Comparison of ENCODE assay signal across 8 cellular contexts in the genomic region with DNA sequence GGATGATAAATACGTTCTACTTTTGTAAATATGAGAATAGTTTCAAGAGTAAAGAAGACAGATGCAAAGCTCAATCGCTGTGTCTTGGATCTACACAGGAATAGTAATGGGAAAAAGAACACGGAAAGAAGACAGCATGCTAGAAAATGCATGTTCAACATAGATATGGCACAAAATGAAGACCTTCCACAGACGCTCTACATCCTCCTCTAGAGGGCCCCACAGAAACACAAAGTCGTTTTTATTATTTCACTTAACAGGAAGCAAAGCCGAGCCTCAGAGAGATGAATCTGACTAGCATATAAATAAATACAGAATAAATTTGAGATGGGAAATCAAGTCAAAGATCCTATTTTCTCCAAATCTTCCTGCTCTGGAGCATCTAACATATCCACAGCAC.
DNase-seq lines count a peak whose midpoint lies in the region; ATAC-seq and TF ChIP-seq lines count a peak whose summit lies in the region.

No MANE protein-coding gene starts in this region.

- TF ChIP-seq POLR2A in testis (IDR thresholded peaks at IDR 0.05), result no peak

- no peaks in the 10 kb centered on the region for H3K9me3 Mint-ChIP-seq in Caco-2 (ENCODE audit: unreplicated experiment)

- TF ChIP-seq CTCF in Caco-2 (IDR thresholded peaks at IDR 0.05; ENCODE audit: insufficient read depth in 1 of 2, low read depth in 1 of 2, low read length in 1 of 2, severe bottlenecking in 1 of 2, unreplicated experiment in 1 of 2) (peak; percentile 42 to 56), GM20000 (IDR thresholded peaks at IDR 0.05; ENCODE audit: extremely low read depth, missing control alignments) (peak; percentile 33), testis (IDR thresholded peaks at IDR 0.05) (no peak)

- DNase-seq in Caco-2 (no peak), GM20000 (ENCODE audit: low spot score) (peak; percentile 32), NCI-H226 (peak; percentile 29), fibroblast of peridontal ligament (ENCODE audit: extremely low read depth) (peak; percentile 50), testis (no peak)
- no peak for DNase-seq in stimulated activated naive CD4-positive, alpha-beta T cell (lab: John Stamatoyannopoulos, UW)

- CTCF ChIA-PET in Caco-2 (lab: Charles Lee), result interaction anchor here (0.6 kb wide), 1 partner anchor 1089 kb away, joined by 4 read pairs; no protein-coding TSS in a partner anchor

- no peaks in the 10 kb centered on the region for H3K27me3 Mint-ChIP-seq in Caco-2 (ENCODE audit: insufficient read depth, unreplicated experiment)

- H3K4me1 ChIP-seq in Caco-2 (peaks cover 16% of the 10 kb centered on the region), testis (peaks cover under 1% of the 10 kb centered on the region)

- H3K4me3 Mint-ChIP-seq in Caco-2 (ENCODE audit: unreplicated experiment), result no peak overlapping the region

- no peaks in the 10 kb centered on the region for H3K9me3 ChIP-seq in Caco-2
- H3K9me3 ChIP-seq in testis, result no peaks in the 10 kb centered on the region

- peaks cover 13% of the 10 kb centered on the region for H3K4me1 Mint-ChIP-seq in Caco-2 (ENCODE audit: low read depth, unreplicated experiment)

- BruUV-seq in Caco-2 (replicated peaks; lab: Mats Ljungman, UMichigan), result no TSS peak

- no peak overlapping the region for H3K27ac ChIP-seq in testis

- no peaks in the 10 kb centered on the region for H3K36me3 ChIP-seq in Caco-2 (ENCODE audit: control insufficient read depth, insufficient read depth, low read length)
- no peaks in the 10 kb centered on the region for H3K36me3 ChIP-seq in testis (ENCODE audit: low read depth, missing control alignments)

- no peak overlapping the region for H3K27ac Mint-ChIP-seq in Caco-2 (ENCODE audit: unreplicated experiment)

- ATAC-seq in HG03439 (IDR thresholded peaks at IDR 0.05; ENCODE audit: unreplicated experiment) (no peak), GM18861 (IDR thresholded peaks at IDR 0.05; ENCODE audit: unreplicated experiment) (no peak)

- no peak overlapping the region for H3K4me3 ChIP-seq in Caco-2 (ENCODE audit: low read depth, low read length)
- H3K4me3 ChIP-seq in testis, result no peak overlapping the region

- no peaks in the 10 kb centered on the region for H3K36me3 Mint-ChIP-seq in Caco-2 (ENCODE audit: insufficient read depth, unreplicated experiment)

- intact Hi-C loops in Caco-2 (cut with micrococcal nuclease; ENCODE audit: unreplicated experiment), result loop anchor here (1.0 kb wide), 1 partner anchor 116 kb away; no protein-coding TSS in a partner anchor
- intact Hi-C loops in testis (cut with DNase I; ENCODE audit: low total_unique reads), result no loop called here

- POLR2A ChIA-PET in Caco-2 (lab: Charles Lee), result no interaction called here

- H3K27me3 ChIP-seq in Caco-2 (replicated peaks; ENCODE audit: control insufficient read depth, insufficient read depth, low read length) (no peaks in the 10 kb centered on the region), testis (no peaks in the 10 kb centered on the region)

- WGBS in testis, 2 donors, result 70 to 74% methylated on average over 6 of the region's 6 CpGs

Comparison
In these comparisons a context has a peak if more than half of its experiments do, and no peak if none do; other contexts are left out.
1. DNase-seq: peak in GM20000 (single experiment), NCI-H226 (single experiment) and fibroblast of peridontal ligament (single experiment); none in Caco-2 (0 of 2), testis (single experiment) and stimulated activated naive CD4-positive, alpha-beta T cell (0 of 6).
2. CTCF ChIP-seq: peak in Caco-2 (2 of 2) and GM20000 (single experiment); none in testis (0 of 3).